ENCODE assay signal across 17 cellular contexts in the genomic region with DNA sequence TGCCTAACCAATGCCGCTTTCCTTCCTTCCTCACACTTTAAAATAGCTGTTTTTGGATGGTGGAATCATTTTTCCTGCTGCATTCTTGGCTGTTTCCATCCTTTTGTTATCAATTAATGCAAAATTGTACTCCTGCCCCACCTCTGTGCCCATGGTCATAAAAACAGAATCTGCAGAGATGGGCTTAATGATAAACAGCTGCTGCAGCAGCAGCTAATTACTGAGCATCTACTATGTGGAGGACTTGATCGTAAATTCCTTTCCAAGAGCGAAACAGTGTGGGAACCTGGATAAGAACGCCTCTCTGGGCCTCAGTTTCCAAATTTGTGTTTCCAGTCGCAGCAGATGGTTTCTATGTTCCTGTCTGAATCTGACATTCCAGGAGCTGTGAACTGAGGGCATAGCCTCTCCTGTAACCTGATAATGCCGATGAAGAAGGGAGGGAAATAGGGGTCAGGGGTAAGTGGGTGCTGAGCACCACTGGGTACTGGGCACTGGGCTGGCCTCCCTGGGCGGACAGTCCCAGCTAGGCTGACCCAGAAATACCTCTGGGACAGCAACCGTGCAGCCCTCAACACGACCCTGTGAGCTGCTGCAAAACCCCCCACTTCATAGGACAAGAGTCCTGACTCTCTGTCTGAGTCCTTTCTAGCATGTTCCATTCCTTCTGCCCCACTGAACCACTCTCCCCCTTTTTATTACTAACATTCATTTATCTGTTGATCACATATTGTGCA.
"Had no signal": no experiment of that assay in that cellular context is flagged by ENCODE, and none has a peak within 500 bp of the region (broad histone marks: within the 10 kb centered on the region; RNA-seq: fewer than 3 reads in every experiment).

No MANE protein-coding gene starts in this region.

- H3K4me3 ChIP-seq: mucosa of descending colon had no signal

- H3K36me3 Mint-ChIP-seq: naive thymus-derived CD8-positive, alpha-beta T cell had no signal

- DNase-seq: activated CD4-positive, alpha-beta T cell treated with anti-CD3 and anti-CD28 coated beads, Interleukin-2, amount 50 U/mL, for 4 hours; activated naive CD4-positive, alpha-beta T cell; activated T-cell treated with anti-CD3 and anti-CD28 coated beads, Interleukin-2, amount 50 U/mL, for 72 hours; amniotic stem cell; brain microvascular endothelial cell; cerebellar nuclear complex; dermis blood vessel endothelial cell; erythroblast; mammary epithelial cell; mucosa of descending colon; naive thymus-derived CD8-positive, alpha-beta T cell; stimulated activated CD4-positive, alpha-beta T cell treated with anti-CD3 and anti-CD28 coated beads, Interleukin-4, amount 100 ng/mL, for 1 hour; stimulated activated CD8-positive, alpha-beta memory T cell treated with anti-CD3 and anti-CD28 coated beads, Interleukin-4, amount 100 ng/mL, for 48 hours; stimulated activated naive CD8-positive, alpha-beta T cell treated with anti-CD3 and anti-CD28 coated beads, Interleukin-15, Interleukin-2, amounts not matched to agents 100 U/mL and 50 U/mL, for 24 hours had no signal

- H3K27me3 ChIP-seq: brain microvascular endothelial cell had no signal

- H3K36me3 ChIP-seq: brain microvascular endothelial cell had no signal

- H3K4me3 Mint-ChIP-seq: activated T-cell treated with anti-CD3 and anti-CD28 coated beads, Interleukin-2, amount 50 U/mL, for 72 hours; endodermal cell; naive thymus-derived CD8-positive, alpha-beta T cell had no signal

- H3K27ac Mint-ChIP-seq: activated T-cell treated with anti-CD3 and anti-CD28 coated beads, Interleukin-2, amount 50 U/mL, for 72 hours; endodermal cell had no signal

- H3K27ac ChIP-seq: brain microvascular endothelial cell had no signal

- ATAC-seq: activated CD4-positive, CD25-positive, alpha-beta regulatory T cell treated with anti-CD3 and anti-CD28 coated beads, Interleukin-2, amount 50 U/mL, for 24 hours; activated T-cell treated with anti-CD3 and anti-CD28 coated beads, Interleukin-2, amount 50 U/mL, for 72 hours; left lobe of liver; mucosa of descending colon; naive thymus-derived CD8-positive, alpha-beta T cell; stimulated activated naive CD8-positive, alpha-beta T cell treated with anti-CD3 and anti-CD28 coated beads, Interleukin-15, Interleukin-2, amounts not matched to agents 100 U/mL and 50 U/mL, for 24 hours had no signal

- H3K9me3 Mint-ChIP-seq: activated T-cell treated with anti-CD3 and anti-CD28 coated beads, Interleukin-2, amount 50 U/mL, for 72 hours; endodermal cell; naive thymus-derived CD8-positive, alpha-beta T cell had no signal

- H3K9me3 ChIP-seq: mucosa of descending colon had no signal
